ENCODE assay signal across 8 cellular contexts in genomic region chr12:110109037-110109836, GRCh38. TPM values are rescaled to one million over a fixed set of nuclear protein-coding genes. Genes with fewer than 3 reads are reported as not detected.
A peak's percentile ranks its signal among the peaks of the same experiment; 100 is the strongest.
DNase-seq lines count a peak whose midpoint lies in the region; ATAC-seq and TF ChIP-seq lines count a peak whose summit lies in the region.

No MANE protein-coding gene starts in this region.

- H3K4me1 Mint-ChIP-seq in neural progenitor cell, result peaks cover 29% of the 10 kb centered on the region
- H3K4me1 Mint-ChIP-seq in activated CD4-positive, alpha-beta memory T cell treated with anti-CD3 and anti-CD28 coated beads, Interleukin-2, amount 10 ng/mL, durations not matched to agents 7 days and 5 days, result no peaks in the 10 kb centered on the region

- H3K36me3 Mint-ChIP-seq in neural progenitor cell, result no peaks in the 10 kb centered on the region
- H3K36me3 Mint-ChIP-seq in activated CD4-positive, alpha-beta memory T cell treated with anti-CD3 and anti-CD28 coated beads, Interleukin-2, amount 10 ng/mL, durations not matched to agents 7 days and 5 days (ENCODE audit: low read depth), result no peaks in the 10 kb centered on the region

- H3K36me3 ChIP-seq in Panc1 (ENCODE audit: control insufficient read depth, insufficient read depth, low read length), result no peaks in the 10 kb centered on the region
- H3K36me3 ChIP-seq in neural progenitor cell, result no peaks in the 10 kb centered on the region

- intact Hi-C loops in Panc1 (cut with micrococcal nuclease; ENCODE audit: unreplicated experiment), result loop anchor here (10.0 kb wide), 1 partner anchor 176 kb away; the partner anchor contains the start of gene ATP2A2

- H3K27ac ChIP-seq in Panc1 (ENCODE audit: low read length) (no peak overlapping the region), neural progenitor cell (no peak overlapping the region)

- CTCF ChIA-PET in Panc1 (lab: Charles Lee), result no interaction called here
- CTCF ChIA-PET in activated CD4-positive, alpha-beta memory T cell treated with anti-CD3 and anti-CD28 coated beads, Interleukin-2, amount 10 ng/mL, durations not matched to agents 7 days and 5 days (lab: Charles Lee), result no interaction called here

- H3K4me3 Mint-ChIP-seq in neural progenitor cell, result no peak overlapping the region
- H3K4me3 Mint-ChIP-seq in activated CD4-positive, alpha-beta memory T cell treated with anti-CD3 and anti-CD28 coated beads, Interleukin-2, amount 10 ng/mL, durations not matched to agents 7 days and 5 days, result no peak overlapping the region

- ATAC-seq in Panc1, result peak; percentile 54
- ATAC-seq in GM21515 (IDR thresholded peaks at IDR 0.05; ENCODE audit: unreplicated experiment), result no peak
- no peak for ATAC-seq in GM18519 (IDR thresholded peaks at IDR 0.05; ENCODE audit: low FRiP score, unreplicated experiment)

- peak overlapping the region; percentile 82 for H2AFZ ChIP-seq in neural progenitor cell (replicated peaks)

- H3K4me1 ChIP-seq in Panc1 (ENCODE audit: control insufficient read depth, insufficient read depth, low read length), result peaks cover 3% of the 10 kb centered on the region; the same call in 1 of the 2 replicates
- H3K4me1 ChIP-seq in neural progenitor cell, result peaks cover 8% of the 10 kb centered on the region

- TF ChIP-seq CTCF in Panc1 (IDR thresholded peaks at IDR 0.05), result no peak
- no peak for TF ChIP-seq CTCF in fibroblast of mammary gland (conservative IDR thresholded peaks at IDR 0.05; ENCODE audit: control insufficient read depth, insufficient read depth, low read depth, low read length)
- TF ChIP-seq CTCF in neural progenitor cell (IDR thresholded peaks at IDR 0.05), result no peak

- DNase-seq in COLO829 (ENCODE audit: low spot score), result peak; percentile 79
- no peak for DNase-seq in Panc1 (ENCODE audit: low read depth, low spot score)
- peak; percentile 100 for DNase-seq in fibroblast of mammary gland (ENCODE audit: low read depth)
- DNase-seq in neural progenitor cell (ENCODE audit: low spot score), result peak; percentile 26
- DNase-seq in activated CD4-positive, alpha-beta memory T cell treated with anti-CD3 and anti-CD28 coated beads, Interleukin-2, amount 10 ng/mL, durations not matched to agents 7 days and 5 days, result no peak
- no peak for DNase-seq in mesenteric fat pad (ENCODE audit: low spot score)

- no TSS peak for BruUV-seq in Panc1 (replicated peaks; lab: Mats Ljungman, UMichigan)

- H3K9ac ChIP-seq in neural progenitor cell, result no peak overlapping the region

- no peaks in the 10 kb centered on the region for H3K9me3 ChIP-seq in Panc1 (ENCODE audit: control insufficient read depth, insufficient read depth, low read depth, low read length)
- no peaks in the 10 kb centered on the region for H3K9me3 ChIP-seq in neural progenitor cell (ENCODE audit: low read depth)

- no peaks in the 10 kb centered on the region for H3F3A ChIP-seq in neural progenitor cell (ENCODE audit: low read depth)

- H3K4me2 ChIP-seq in neural progenitor cell, result no peak overlapping the region

- in situ Hi-C loops in Panc1 (cut with HindIII; ENCODE audit: low pct_unique_long_range_greater_than_20kb, low sequenced_read_pairs), result no loop called here

- no peaks in the 10 kb centered on the region for H4K20me1 ChIP-seq in neural progenitor cell (ENCODE audit: low read depth)

- H3K27me3 ChIP-seq in Panc1 (ENCODE audit: control insufficient read depth, insufficient read depth, low read length) (no peaks in the 10 kb centered on the region), neural progenitor cell (no peaks in the 10 kb centered on the region)

- H3K9me3 Mint-ChIP-seq in neural progenitor cell, result no peaks in the 10 kb centered on the region
- no peaks in the 10 kb centered on the region for H3K9me3 Mint-ChIP-seq in activated CD4-positive, alpha-beta memory T cell treated with anti-CD3 and anti-CD28 coated beads, Interleukin-2, amount 10 ng/mL, durations not matched to agents 7 days and 5 days

- no peak overlapping the region for H3K4me3 ChIP-seq in Panc1 (ENCODE audit: low read depth in 2 of 2, low read length in 2 of 2)
- H3K4me3 ChIP-seq in fibroblast of mammary gland (ENCODE audit: control insufficient read depth, low read depth, low read length), result peak overlapping the region; percentile 23
- H3K4me3 ChIP-seq in neural progenitor cell, result no peak overlapping the region

- peaks cover 13% of the 10 kb centered on the region for H3K27me3 Mint-ChIP-seq in neural progenitor cell (ENCODE audit: insufficient read depth, low read depth)
- peaks cover 8% of the 10 kb centered on the region for H3K27me3 Mint-ChIP-seq in activated CD4-positive, alpha-beta memory T cell treated with anti-CD3 and anti-CD28 coated beads, Interleukin-2, amount 10 ng/mL, durations not matched to agents 7 days and 5 days

- H3K27ac Mint-ChIP-seq in neural progenitor cell, result peak overlapping the region; percentile 94
- H3K27ac Mint-ChIP-seq in activated CD4-positive, alpha-beta memory T cell treated with anti-CD3 and anti-CD28 coated beads, Interleukin-2, amount 10 ng/mL, durations not matched to agents 7 days and 5 days, result no peak overlapping the region

- POLR2A ChIA-PET in Panc1 (lab: Charles Lee), result no interaction called here
- POLR2A ChIA-PET in activated CD4-positive, alpha-beta memory T cell treated with anti-CD3 and anti-CD28 coated beads, Interleukin-2, amount 10 ng/mL, durations not matched to agents 7 days and 5 days (lab: Charles Lee), result no interaction called here

- no peaks in the 10 kb centered on the region for H3K79me2 ChIP-seq in neural progenitor cell (ENCODE audit: low read depth)

RNA-seq across cellular contexts. Expression of gene IFT81, which starts 14.9 kb away (rescaled TPM):
- 15.5 TPM for total RNA-seq in Panc1 (2021; ENCODE audit: unreplicated experiment)
- polyA plus RNA-seq in Panc1 (2012; ENCODE audit: insufficient read length), result 9.1 TPM
- 52.7 and 73.8 TPM in 2 replicates for total RNA-seq in neural progenitor cell (ENCODE audit: low replicate concordance)
- total RNA-seq in activated CD4-positive, alpha-beta memory T cell treated with anti-CD3 and anti-CD28 coated beads, Interleukin-2, amount 10 ng/mL, durations not matched to agents 7 days and 5 days, result 1 to 10 TPM; 2.0 to 2.6 TPM
- total RNA-seq in mesenteric fat pad, result 5.4 TPM

Comparison
In these comparisons a context has a peak if more than half of its experiments do, and no peak if none do; other contexts are left out.
1. DNase-seq: peak in COLO829 (single experiment), fibroblast of mammary gland (single experiment) and neural progenitor cell (single experiment); none in Panc1 (single experiment), activated CD4-positive, alpha-beta memory T cell treated with anti-CD3 and anti-CD28 coated beads, Interleukin-2, amount 10 ng/mL, durations not matched to agents 7 days and 5 days (single experiment) and mesenteric fat pad (single experiment).